Comparison of ENCODE assay signal across 40 cellular contexts in genomic region chr11:84828616-84829015, GRCh38.
"Had no signal": no experiment of that assay in that cellular context is flagged by ENCODE, and none has a peak within 500 bp of the region (broad histone marks: within the 10 kb centered on the region; RNA-seq: fewer than 3 reads in every experiment).

No MANE protein-coding gene starts in this region.

- H3K9me3 ChIP-seq: adrenal gland, ascending aorta, body of pancreas, breast epithelium had no signal

- FAIRE-seq: astrocyte, bronchial epithelial cell had no signal

- H3K36me3 Mint-ChIP-seq: activated naive CD4-positive, alpha-beta T cell treated with anti-CD3 and anti-CD28 coated beads, Interleukin-2, amount 10 ng/mL, durations not matched to agents 7 days and 5 days; activated naive CD4-positive, alpha-beta T cell treated with anti-CD3 and anti-CD28 coated beads, Interleukin-2, amount 50 U/mL, for 24 hours; activated naive CD4-positive, alpha-beta T cell treated with anti-CD3 and anti-CD28 coated beads, Interleukin-2, amount 50 U/mL, for 72 hours; activated naive CD8-positive, alpha-beta T cell; activated naive CD8-positive, alpha-beta T cell treated with anti-CD3 and anti-CD28 coated beads for 36 hours; activated naive CD8-positive, alpha-beta T cell treated with anti-CD3 and anti-CD28 coated beads, Interleukin-2, amount 10 ng/mL, durations not matched to agents 7 days and 5 days; brain had no signal

- H3K4me3 ChIP-seq: adrenal gland, ascending aorta, body of pancreas, breast epithelium, cardiac muscle cell had no signal

- H3K4me3 Mint-ChIP-seq: activated naive CD4-positive, alpha-beta T cell treated with anti-CD3 and anti-CD28 coated beads for 36 hours; activated naive CD4-positive, alpha-beta T cell treated with anti-CD3 and anti-CD28 coated beads, Interleukin-2, amount 10 ng/mL, durations not matched to agents 7 days and 5 days; activated naive CD4-positive, alpha-beta T cell treated with anti-CD3 and anti-CD28 coated beads, Interleukin-2, amount 50 U/mL, for 24 hours; activated naive CD8-positive, alpha-beta T cell; activated naive CD8-positive, alpha-beta T cell treated with anti-CD3 and anti-CD28 coated beads for 36 hours; activated naive CD8-positive, alpha-beta T cell treated with anti-CD3 and anti-CD28 coated beads, Interleukin-2, amount 10 ng/mL, durations not matched to agents 7 days and 5 days; activated naive CD8-positive, alpha-beta T cell treated with anti-CD3 and anti-CD28 coated beads, Interleukin-2, amount 50 U/mL, for 24 hours; activated T-cell treated with anti-CD3 and anti-CD28 coated beads, Interleukin-2, amount 50 U/mL, for 24 hours; activated T-cell treated with anti-CD3 and anti-CD28 coated beads, Interleukin-2, amount 50 U/mL, for 4 hours; activated T-cell treated with anti-CD3 and anti-CD28 coated beads, Interleukin-2, amount 50 U/mL, for 72 hours; activated T-helper 1 cell treated with anti-CD3 and anti-CD28 coated beads, Interleukin-12 subunit alpha, Interleukin-12 subunit beta, Interleukin-2, Interleukin-4 antibody, amounts not matched to agents 30 ng/mL and 10 ng/mL and 1 ng/mL, durations not matched to agents 14 hours and 24 hours and 36 hours; activated T-helper 17 cell treated with anti-CD3 and anti-CD28 coated beads, Interleukin-2, amount 50 U/mL, for 72 hours; brain; central memory CD8-positive, alpha-beta T cell had no signal

- H3K27ac ChIP-seq: adrenal gland, ascending aorta, body of pancreas, brain microvascular endothelial cell, breast epithelium, cardiac muscle cell had no signal

- DNase-seq: activated effector memory CD4-positive, alpha-beta T cell treated with anti-CD3 and anti-CD28 coated beads, Interleukin-2, amount 50 U/mL, for 16 hours; activated effector memory CD4-positive, alpha-beta T cell treated with Interleukin-2 at 50 U/mL for 16 hours; activated gamma-delta T cell; activated gamma-delta T cell treated with Interleukin-2 at 50 U/mL for 16 hours; activated naive CD4-positive, alpha-beta T cell; activated naive CD4-positive, alpha-beta T cell treated with anti-CD3 and anti-CD28 coated beads for 36 hours; activated naive CD4-positive, alpha-beta T cell treated with anti-CD3 and anti-CD28 coated beads, Interleukin-2, amount 10 ng/mL, durations not matched to agents 7 days and 5 days; activated naive CD4-positive, alpha-beta T cell treated with anti-CD3 and anti-CD28 coated beads, Interleukin-2, amount 50 U/mL, for 16 hours; activated naive CD4-positive, alpha-beta T cell treated with Interleukin-2 at 50 U/mL for 16 hours; activated naive CD8-positive, alpha-beta T cell treated with anti-CD3 and anti-CD28 coated beads for 36 hours; activated naive CD8-positive, alpha-beta T cell treated with anti-CD3 and anti-CD28 coated beads, Interleukin-2, amount 10 ng/mL, durations not matched to agents 7 days and 5 days; activated naive CD8-positive, alpha-beta T cell treated with anti-CD3 and anti-CD28 coated beads, Interleukin-2, amount 50 U/mL, for 24 hours; activated T-cell treated with anti-CD3 and anti-CD28 coated beads, Interleukin-2, amount 50 U/mL, for 1 hour; activated T-cell treated with anti-CD3 and anti-CD28 coated beads, Interleukin-2, amount 50 U/mL, for 24 hours; activated T-cell treated with anti-CD3 and anti-CD28 coated beads, Interleukin-2, amount 50 U/mL, for 4 hours; activated T-cell treated with anti-CD3 and anti-CD28 coated beads, Interleukin-2, amount 50 U/mL, for 48 hours; activated T-cell treated with anti-CD3 and anti-CD28 coated beads, Interleukin-2, amount 50 U/mL, for 72 hours; adrenal gland; amniotic stem cell; amygdala; anterior cingulate cortex; aorta; body of pancreas; brain microvascular endothelial cell; caudate nucleus; central memory CD4-positive, alpha-beta T cell; cerebellar nuclear complex had no signal

- H3K9me3 Mint-ChIP-seq: activated naive CD8-positive, alpha-beta T cell treated with anti-CD3 and anti-CD28 coated beads, Interleukin-2, amount 10 ng/mL, durations not matched to agents 7 days and 5 days; activated T-helper 1 cell treated with anti-CD3 and anti-CD28 coated beads, Interleukin-12 subunit alpha, Interleukin-12 subunit beta, Interleukin-2, Interleukin-4 antibody, amounts not matched to agents 30 ng/mL and 10 ng/mL and 1 ng/mL, durations not matched to agents 14 hours and 24 hours and 36 hours; brain had no signal

- H3K27me3 Mint-ChIP-seq: activated naive CD4-positive, alpha-beta T cell treated with anti-CD3 and anti-CD28 coated beads, Interleukin-2, amount 10 ng/mL, durations not matched to agents 7 days and 5 days; activated naive CD4-positive, alpha-beta T cell treated with anti-CD3 and anti-CD28 coated beads, Interleukin-2, amount 50 U/mL, for 24 hours; activated naive CD8-positive, alpha-beta T cell; activated naive CD8-positive, alpha-beta T cell treated with anti-CD3 and anti-CD28 coated beads for 36 hours; activated naive CD8-positive, alpha-beta T cell treated with anti-CD3 and anti-CD28 coated beads, Interleukin-2, amount 50 U/mL, for 24 hours; activated T-cell treated with anti-CD3 and anti-CD28 coated beads, Interleukin-2, amount 50 U/mL, for 24 hours; activated T-helper 17 cell treated with anti-CD3 and anti-CD28 coated beads, Interleukin-2, amount 50 U/mL, for 72 hours; brain; central memory CD8-positive, alpha-beta T cell had no signal

- H3K27ac Mint-ChIP-seq: activated naive CD4-positive, alpha-beta T cell treated with anti-CD3 and anti-CD28 coated beads for 36 hours; activated naive CD4-positive, alpha-beta T cell treated with anti-CD3 and anti-CD28 coated beads, Interleukin-2, amount 10 ng/mL, durations not matched to agents 7 days and 5 days; activated naive CD4-positive, alpha-beta T cell treated with anti-CD3 and anti-CD28 coated beads, Interleukin-2, amount 50 U/mL, for 24 hours; activated naive CD4-positive, alpha-beta T cell treated with anti-CD3 and anti-CD28 coated beads, Interleukin-2, amount 50 U/mL, for 72 hours; activated naive CD8-positive, alpha-beta T cell; activated naive CD8-positive, alpha-beta T cell treated with anti-CD3 and anti-CD28 coated beads for 36 hours; activated naive CD8-positive, alpha-beta T cell treated with anti-CD3 and anti-CD28 coated beads, Interleukin-2, amount 10 ng/mL, durations not matched to agents 7 days and 5 days; activated naive CD8-positive, alpha-beta T cell treated with anti-CD3 and anti-CD28 coated beads, Interleukin-2, amount 50 U/mL, for 24 hours; activated T-cell treated with anti-CD3 and anti-CD28 coated beads, Interleukin-2, amount 50 U/mL, for 24 hours; activated T-cell treated with anti-CD3 and anti-CD28 coated beads, Interleukin-2, amount 50 U/mL, for 72 hours; activated T-helper 1 cell treated with anti-CD3 and anti-CD28 coated beads, Interleukin-12 subunit alpha, Interleukin-12 subunit beta, Interleukin-2, Interleukin-4 antibody, amounts not matched to agents 30 ng/mL and 10 ng/mL and 1 ng/mL, durations not matched to agents 14 hours and 24 hours and 36 hours; activated T-helper 17 cell treated with anti-CD3 and anti-CD28 coated beads, Interleukin-2, amount 50 U/mL, for 72 hours; activated T-helper 2 cell treated with anti-CD3 and anti-CD28 coated beads, Interferon-gamma antibody, Interleukin-2, Interleukin-4, amounts not matched to agents 10 μg/mL and 5 μg/mL and 100 μg/mL, durations not matched to agents 14 hours and 24 hours and 36 hours; brain had no signal

- H3K4me1 Mint-ChIP-seq: activated naive CD4-positive, alpha-beta T cell treated with anti-CD3 and anti-CD28 coated beads, Interleukin-2, amount 10 ng/mL, durations not matched to agents 7 days and 5 days; activated naive CD4-positive, alpha-beta T cell treated with anti-CD3 and anti-CD28 coated beads, Interleukin-2, amount 50 U/mL, for 24 hours; activated naive CD8-positive, alpha-beta T cell treated with anti-CD3 and anti-CD28 coated beads for 36 hours; activated naive CD8-positive, alpha-beta T cell treated with anti-CD3 and anti-CD28 coated beads, Interleukin-2, amount 10 ng/mL, durations not matched to agents 7 days and 5 days; activated naive CD8-positive, alpha-beta T cell treated with anti-CD3 and anti-CD28 coated beads, Interleukin-2, amount 50 U/mL, for 24 hours; activated T-helper 17 cell treated with anti-CD3 and anti-CD28 coated beads, Interleukin-2, amount 50 U/mL, for 72 hours; central memory CD8-positive, alpha-beta T cell had no signal

- ATAC-seq: activated naive CD4-positive, alpha-beta T cell treated with anti-CD3 and anti-CD28 coated beads, Interleukin-2, amount 50 U/mL, for 72 hours; activated naive CD8-positive, alpha-beta T cell treated with anti-CD3 and anti-CD28 coated beads, Interleukin-2, amount 50 U/mL, for 24 hours; activated T-cell treated with anti-CD3 and anti-CD28 coated beads, Interleukin-2, amount 50 U/mL, for 4 hours; activated T-cell treated with anti-CD3 and anti-CD28 coated beads, Interleukin-2, amount 50 U/mL, for 72 hours; activated T-helper 17 cell treated with anti-CD3 and anti-CD28 coated beads, Interleukin-2, amount 50 U/mL, for 72 hours; body of pancreas had no signal

- H3K36me3 ChIP-seq: adrenal gland, ascending aorta, brain microvascular endothelial cell, breast epithelium, cardiac muscle cell had no signal

- H3K27me3 ChIP-seq: adrenal gland, ascending aorta, body of pancreas, brain microvascular endothelial cell, breast epithelium, cardiac muscle cell had no signal

- H3K4me1 ChIP-seq: adrenal gland, ascending aorta, body of pancreas, breast epithelium had no signal
